Comparison of ENCODE assay signal across 30 cellular contexts in the genomic region with DNA sequence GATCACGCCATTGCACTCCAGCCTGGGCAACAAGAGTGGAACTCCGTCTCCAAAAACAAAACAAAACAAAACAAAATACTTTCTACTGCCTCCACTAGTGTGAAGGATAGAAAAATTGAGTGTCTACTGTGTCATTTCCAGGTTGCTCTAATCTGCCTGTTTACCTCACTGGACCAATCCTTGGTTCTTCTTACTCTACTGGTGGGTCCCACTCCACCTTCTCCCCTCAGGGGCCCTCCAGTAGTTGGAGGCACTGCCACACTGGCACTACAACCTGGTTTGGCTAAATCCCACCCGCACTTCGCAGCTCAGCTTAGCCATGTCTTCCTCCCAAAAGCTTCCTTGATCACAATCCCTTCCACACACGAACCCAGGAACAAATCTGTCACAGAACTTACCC. TPM values are rescaled to one million over a fixed set of nuclear protein-coding genes. Genes with fewer than 3 reads are reported as not detected.
DNase-seq lines count a peak whose midpoint lies in the region; ATAC-seq and TF ChIP-seq lines count a peak whose summit lies in the region.
"Had no signal": no experiment of that assay in that cellular context is flagged by ENCODE, and none has a peak within 500 bp of the region (broad histone marks: within the 10 kb centered on the region; RNA-seq: fewer than 3 reads in every experiment).

No MANE protein-coding gene starts in this region.

- H3K36me3 Mint-ChIP-seq in stimulated activated naive CD8-positive, alpha-beta T cell treated with anti-CD3 and anti-CD28 coated beads, Interleukin-15, Interleukin-2, amounts not matched to agents 100 ng/mL and 50 ng/mL, for 24 hours (ENCODE audit: low read depth): peaks cover 30% of the 10 kb centered on the region
- peaks cover 9% of the 10 kb centered on the region for H3K36me3 Mint-ChIP-seq in central memory CD8-positive, alpha-beta T cell (ENCODE audit: insufficient read depth)

- BruUV-seq in OCI-LY7 (replicated peaks; lab: Mats Ljungman, UMichigan): no TSS peak

- no peak for DNase-seq in stimulated activated naive CD8-positive, alpha-beta T cell treated with anti-CD3 and anti-CD28 coated beads, Interleukin-15, amount 100 ng/mL, for 72 hours
- DNase-seq in OCI-LY7 (ENCODE audit: low spot score) (no peak), GF-D8 (lab: John Stamatoyannopoulos, UW) (no peak), substantia nigra (lab: John Stamatoyannopoulos, UW) (no peak)
- no peak for DNase-seq in central memory CD8-positive, alpha-beta T cell (ENCODE audit: low spot score in 2 of 2)
- DNase-seq: activated CD4-positive, alpha-beta memory T cell treated with anti-CD3 and anti-CD28 coated beads for 36 hours; activated naive CD8-positive, alpha-beta T cell treated with anti-CD3 and anti-CD28 coated beads, Interleukin-2, amount 10 ng/mL, durations not matched to agents 7 days and 5 days; caudate nucleus; CD8-positive, alpha-beta memory T cell; DMS153; foreskin keratinocyte; heart right ventricle; IMR-90; kidney; left ventricle myocardium superior; NCI-H1048; NCI-H446; NCI-H748 treated with DMSO at 0.1 percent for 48 hours; ovary; stimulated activated naive CD4-positive, alpha-beta T cell treated with Interleukin-2 at 50 U/mL for 16 hours had no signal

- intact Hi-C loops in OCI-LY7 (cut with micrococcal nuclease; ENCODE audit: unreplicated experiment): no loop called here

- no peak overlapping the region for H3K4me3 Mint-ChIP-seq in stimulated activated naive CD8-positive, alpha-beta T cell treated with anti-CD3 and anti-CD28 coated beads, Interleukin-15, Interleukin-2, amounts not matched to agents 100 ng/mL and 50 ng/mL, for 24 hours
- no peak overlapping the region for H3K4me3 Mint-ChIP-seq in stimulated activated naive CD8-positive, alpha-beta T cell treated with anti-CD3 and anti-CD28 coated beads, Interleukin-15, amount 100 ng/mL, for 72 hours
- no peak overlapping the region for H3K4me3 Mint-ChIP-seq in central memory CD8-positive, alpha-beta T cell

- ATAC-seq in stimulated activated naive CD8-positive, alpha-beta T cell treated with anti-CD3 and anti-CD28 coated beads, Interleukin-15, amount 100 ng/mL, for 72 hours: no peak
- ATAC-seq in central memory CD8-positive, alpha-beta T cell (replicated peaks; ENCODE audit: extremely low read depth, poor library complexity, severe bottlenecking): no peak
- ATAC-seq in GM18519 (IDR thresholded peaks at IDR 0.05; ENCODE audit: low FRiP score, unreplicated experiment) (no peak), HG03460 (IDR thresholded peaks at IDR 0.05; ENCODE audit: unreplicated experiment) (no peak)
- ATAC-seq: activated CD4-positive, CD25-positive, alpha-beta regulatory T cell treated with anti-CD3 and anti-CD28 coated beads, Interleukin-2, amount 50 U/mL, for 24 hours; foreskin keratinocyte; heart right ventricle; left ventricle myocardium superior had no signal

- peaks cover 93% of the 10 kb centered on the region for H3K79me2 ChIP-seq in OCI-LY7 (ENCODE audit: insufficient read depth, low read depth, low read length)

- no peak overlapping the region for H3K4me3 ChIP-seq in OCI-LY7 (ENCODE audit: low read depth, low read length, poor library complexity, severe bottlenecking)
- H3K4me3 ChIP-seq: heart right ventricle, ovary, tibial nerve had no signal

- TF ChIP-seq CTCF in OCI-LY7 (conservative IDR thresholded peaks at IDR 0.05; ENCODE audit: low read length): no peak

- no peak overlapping the region for H2AFZ ChIP-seq in OCI-LY7 (ENCODE audit: low read length)

- peaks cover 14% of the 10 kb centered on the region for H3K36me3 ChIP-seq in OCI-LY7 (ENCODE audit: insufficient read depth, low read length)
- H3K36me3 ChIP-seq: ascending aorta, esophagus muscularis mucosa, heart right ventricle, ovary, tibial nerve had no signal

- H3K27me3 Mint-ChIP-seq in stimulated activated naive CD8-positive, alpha-beta T cell treated with anti-CD3 and anti-CD28 coated beads, Interleukin-15, Interleukin-2, amounts not matched to agents 100 ng/mL and 50 ng/mL, for 24 hours: no peaks in the 10 kb centered on the region
- H3K27me3 Mint-ChIP-seq in stimulated activated naive CD8-positive, alpha-beta T cell treated with anti-CD3 and anti-CD28 coated beads, Interleukin-15, amount 100 ng/mL, for 72 hours: no peaks in the 10 kb centered on the region
- H3K27me3 Mint-ChIP-seq in central memory CD8-positive, alpha-beta T cell: no peaks in the 10 kb centered on the region
- H3K27me3 Mint-ChIP-seq: activated CD4-positive, alpha-beta memory T cell treated with anti-CD3 and anti-CD28 coated beads for 36 hours; activated naive CD8-positive, alpha-beta T cell treated with anti-CD3 and anti-CD28 coated beads, Interleukin-2, amount 10 ng/mL, durations not matched to agents 7 days and 5 days; CD8-positive, alpha-beta memory T cell had no signal

- no peaks in the 10 kb centered on the region for H3K9me2 ChIP-seq in OCI-LY7 (ENCODE audit: insufficient read depth, low read length)

- H3K4me2 ChIP-seq in OCI-LY7 (ENCODE audit: low read length): peak overlapping the region; percentile 91

- CTCF ChIA-PET in OCI-LY7 (lab: Charles Lee; ENCODE audit: unreplicated experiment): no interaction called here

- H3K4me1 ChIP-seq in OCI-LY7 (ENCODE audit: insufficient read depth, low read length, poor library complexity, severe bottlenecking): peaks cover 23% of the 10 kb centered on the region

- H4K20me1 ChIP-seq in OCI-LY7 (ENCODE audit: insufficient read depth, low read length): peaks cover 28% of the 10 kb centered on the region

- no peaks in the 10 kb centered on the region for H3K9me3 ChIP-seq in OCI-LY7 (ENCODE audit: low read length)
- H3K9me3 ChIP-seq: ascending aorta, esophagus muscularis mucosa, heart right ventricle, ovary, tibial nerve had no signal

- H3K27ac ChIP-seq in OCI-LY7 (ENCODE audit: low read depth, low read length, poor library complexity, severe bottlenecking) (no peak overlapping the region), substantia nigra (ENCODE audit: low read depth, low read length, poor library complexity, severe bottlenecking) (no peak overlapping the region)
- H3K27ac ChIP-seq: ascending aorta, esophagus muscularis mucosa, foreskin keratinocyte, heart right ventricle, ovary, SK-N-MC, tibial nerve had no signal

- H3K27ac Mint-ChIP-seq in stimulated activated naive CD8-positive, alpha-beta T cell treated with anti-CD3 and anti-CD28 coated beads, Interleukin-15, Interleukin-2, amounts not matched to agents 100 ng/mL and 50 ng/mL, for 24 hours: peak overlapping the region; percentile 28
- H3K27ac Mint-ChIP-seq in stimulated activated naive CD8-positive, alpha-beta T cell treated with anti-CD3 and anti-CD28 coated beads, Interleukin-15, amount 100 ng/mL, for 72 hours: peak overlapping the region in 1 of 2 donors; percentile 0
- H3K27ac Mint-ChIP-seq in central memory CD8-positive, alpha-beta T cell (ENCODE audit: low read depth): peak overlapping the region; percentile 25
- H3K27ac Mint-ChIP-seq: activated CD4-positive, alpha-beta memory T cell treated with anti-CD3 and anti-CD28 coated beads for 36 hours; activated naive CD8-positive, alpha-beta T cell treated with anti-CD3 and anti-CD28 coated beads, Interleukin-2, amount 10 ng/mL, durations not matched to agents 7 days and 5 days; T-helper 1 cell treated with Interleukin-12 subunit alpha and Interleukin-12 subunit beta and Interleukin-4 antibody, amounts not matched to agents 30 μg/mL and 1 μg/mL, for 36 hours had no signal

- POLR2A ChIA-PET in OCI-LY7 (lab: Charles Lee): interaction anchor here (0.6 to 2.2 kb wide), 8 partner anchors 10 to 668 kb away, joined by 3 to 17 read pairs (median 5); a partner anchor contains a TSS

- H3K9me3 Mint-ChIP-seq in stimulated activated naive CD8-positive, alpha-beta T cell treated with anti-CD3 and anti-CD28 coated beads, Interleukin-15, Interleukin-2, amounts not matched to agents 100 ng/mL and 50 ng/mL, for 24 hours: no peaks in the 10 kb centered on the region
- no peaks in the 10 kb centered on the region for H3K9me3 Mint-ChIP-seq in stimulated activated naive CD8-positive, alpha-beta T cell treated with anti-CD3 and anti-CD28 coated beads, Interleukin-15, amount 100 ng/mL, for 72 hours
- H3K9me3 Mint-ChIP-seq in central memory CD8-positive, alpha-beta T cell: no peaks in the 10 kb centered on the region
- H3K9me3 Mint-ChIP-seq: activated CD4-positive, alpha-beta memory T cell treated with anti-CD3 and anti-CD28 coated beads for 36 hours; activated naive CD8-positive, alpha-beta T cell treated with anti-CD3 and anti-CD28 coated beads, Interleukin-2, amount 10 ng/mL, durations not matched to agents 7 days and 5 days; CD8-positive, alpha-beta memory T cell; neural crest cell; T-helper 1 cell treated with Interleukin-12 subunit alpha and Interleukin-12 subunit beta and Interleukin-4 antibody, amounts not matched to agents 30 μg/mL and 1 μg/mL, for 36 hours had no signal

- H3K4me1 Mint-ChIP-seq in stimulated activated naive CD8-positive, alpha-beta T cell treated with anti-CD3 and anti-CD28 coated beads, Interleukin-15, Interleukin-2, amounts not matched to agents 100 ng/mL and 50 ng/mL, for 24 hours (ENCODE audit: low read depth): peaks cover 74% of the 10 kb centered on the region
- peaks cover 64% of the 10 kb centered on the region for H3K4me1 Mint-ChIP-seq in stimulated activated naive CD8-positive, alpha-beta T cell treated with anti-CD3 and anti-CD28 coated beads, Interleukin-15, amount 100 ng/mL, for 72 hours
- peaks cover 59% of the 10 kb centered on the region for H3K4me1 Mint-ChIP-seq in central memory CD8-positive, alpha-beta T cell

RNA-seq across cellular contexts. Expression of a gene that starts 2.7 kb away (rescaled TPM):
- 23.5 and 32.9 TPM in 2 replicates for total RNA-seq in OCI-LY7 (2014; rRNA removed; shearing (Covaris generic))
- 30.3 and 33.7 TPM in 2 replicates for total RNA-seq in OCI-LY7 (2022)

RNA-seq across cellular contexts. Expression of a gene that starts 2.8 kb away (rescaled TPM):
- total RNA-seq in OCI-LY7 (2014; rRNA removed; shearing (Covaris generic)): 27.0 and 30.2 TPM in 2 replicates
- total RNA-seq in OCI-LY7 (2022): 17.3 and 25.1 TPM in 2 replicates
